Comparison of ENCODE assay signal across 28 cellular contexts in the genomic region with DNA sequence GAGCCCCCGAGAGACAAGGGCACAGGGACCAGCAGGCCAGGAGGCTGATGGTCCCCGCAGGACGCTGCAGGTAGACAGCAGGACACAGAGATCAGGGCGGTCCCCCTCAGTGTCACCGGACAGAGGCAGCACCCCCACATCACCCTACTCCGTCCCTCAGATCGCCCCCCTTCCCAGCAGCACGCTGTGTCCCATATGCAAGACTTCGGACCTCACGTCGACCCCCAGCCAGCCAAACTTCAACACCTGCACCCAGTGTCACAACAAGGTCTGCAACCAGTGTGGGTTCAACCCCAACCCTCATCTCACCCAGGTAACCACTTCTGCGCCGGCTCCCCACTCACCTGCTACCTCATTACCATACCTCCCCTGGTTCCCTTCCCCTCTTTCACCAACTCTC.
"Had no signal": no experiment of that assay in that cellular context is flagged by ENCODE, and none has a peak within 500 bp of the region (broad histone marks: within the 10 kb centered on the region; RNA-seq: fewer than 3 reads in every experiment).

No MANE protein-coding gene starts in this region.

- H3K27me3 Mint-ChIP-seq: stimulated activated naive CD8-positive, alpha-beta T cell treated with anti-CD3 and anti-CD28 coated beads, Interleukin-15, Interleukin-2, amounts not matched to agents 100 ng/mL and 50 ng/mL, for 24 hours had no signal

- H3K4me3 Mint-ChIP-seq: naive thymus-derived CD8-positive, alpha-beta T cell; natural killer cell treated with Interleukin-12 subunit alpha and Interleukin-12 subunit beta and Interleukin-15 and Interleukin-18, amount 100 ng/mL, for 72 hours; nephron progenitor cell; neural progenitor cell; stimulated activated effector memory CD8-positive, alpha-beta T cell treated with anti-CD3 and anti-CD28 coated beads, Interleukin-12 subunit alpha, Interleukin-12 subunit beta, amount 100 ng/mL, for 72 hours; stimulated activated naive B cell treated with anti-CD40 and anti-IgM and Interleukin-4, amounts not matched to agents 10 μg/mL and 1 μg/mL and 100 μg/mL, for 72 hours; stimulated activated naive CD8-positive, alpha-beta T cell treated with anti-CD3 and anti-CD28 coated beads, Interleukin-15, Interleukin-2, amounts not matched to agents 100 ng/mL and 50 ng/mL, for 24 hours had no signal

- DNase-seq: naive thymus-derived CD8-positive, alpha-beta T cell; nephron progenitor cell; nucleus accumbens; ovary; psoas muscle; right cardiac atrium; right lobe of liver; sigmoid colon; small intestine; stimulated activated CD4-positive, alpha-beta T cell treated with anti-CD3 and anti-CD28 coated beads, Interleukin-15, amount 100 ng/mL, for 24 hours; stimulated activated CD4-positive, alpha-beta T cell treated with anti-CD3 and anti-CD28 coated beads, Interleukin-2, amount 100 ng/mL, for 24 hours; stimulated activated CD4-positive, alpha-beta T cell treated with anti-CD3 and anti-CD28 coated beads, Interleukin-2, amount 100 ng/mL, for 48 hours; stimulated activated CD4-positive, alpha-beta T cell treated with anti-CD3 and anti-CD28 coated beads, Interleukin-4, amount 100 ng/mL, for 24 hours; stimulated activated naive B cell treated with anti-CD40 and anti-IgM and Interleukin-4, amounts not matched to agents 10 μg/mL and 1 μg/mL and 100 μg/mL, for 72 hours; stimulated activated naive CD4-positive, alpha-beta T cell treated with Interleukin-2 at 50 U/mL for 16 hours; stomach; thyroid gland; upper lobe of left lung had no signal

- H3K27ac Mint-ChIP-seq: natural killer cell treated with Interleukin-12 subunit alpha and Interleukin-12 subunit beta and Interleukin-15 and Interleukin-18, amount 100 ng/mL, for 72 hours; nephron progenitor cell; neural progenitor cell; progenitor cell of endocrine pancreas; stimulated activated effector memory CD8-positive, alpha-beta T cell treated with anti-CD3 and anti-CD28 coated beads, Interleukin-12 subunit alpha, Interleukin-12 subunit beta, amount 100 ng/mL, for 72 hours; stimulated activated naive B cell treated with anti-CD40 and anti-IgM and Interleukin-4, amounts not matched to agents 10 μg/mL and 1 μg/mL and 100 μg/mL, for 72 hours; stimulated activated naive CD8-positive, alpha-beta T cell treated with anti-CD3 and anti-CD28 coated beads, Interleukin-15, Interleukin-2, amounts not matched to agents 100 ng/mL and 50 ng/mL, for 24 hours had no signal

- H3K9me3 Mint-ChIP-seq: naive thymus-derived CD8-positive, alpha-beta T cell; natural killer cell treated with Interleukin-12 subunit alpha and Interleukin-12 subunit beta and Interleukin-15 and Interleukin-18, amount 100 ng/mL, for 72 hours; nephron progenitor cell; neural progenitor cell; stimulated activated effector memory CD8-positive, alpha-beta T cell treated with anti-CD3 and anti-CD28 coated beads, Interleukin-12 subunit alpha, Interleukin-12 subunit beta, amount 100 ng/mL, for 72 hours; stimulated activated naive B cell treated with anti-CD40 and anti-IgM and Interleukin-4, amounts not matched to agents 10 μg/mL and 1 μg/mL and 100 μg/mL, for 72 hours; stimulated activated naive CD8-positive, alpha-beta T cell treated with anti-CD3 and anti-CD28 coated beads, Interleukin-15, Interleukin-2, amounts not matched to agents 100 ng/mL and 50 ng/mL, for 24 hours had no signal

- ATAC-seq: naive thymus-derived CD8-positive, alpha-beta T cell; natural killer cell treated with Interleukin-12 subunit alpha and Interleukin-12 subunit beta and Interleukin-15 and Interleukin-18, amount 100 ng/mL, for 72 hours; psoas muscle; right cardiac atrium; right lobe of liver; stimulated activated effector memory CD8-positive, alpha-beta T cell treated with anti-CD3 and anti-CD28 coated beads, Interleukin-12 subunit alpha, Interleukin-12 subunit beta, amount 100 ng/mL, for 72 hours; stimulated activated naive B cell treated with anti-CD40 and anti-IgM and Interleukin-4, amounts not matched to agents 10 μg/mL and 1 μg/mL and 100 μg/mL, for 72 hours had no signal

- H3K9me3 ChIP-seq: neutrophil, ovary, psoas muscle, right lobe of liver, sigmoid colon, stomach, thoracic aorta, thyroid gland, tibial nerve, upper lobe of left lung, vagina had no signal

- H3K4me2 ChIP-seq: neural progenitor cell had no signal

- H3K36me3 Mint-ChIP-seq: natural killer cell treated with Interleukin-12 subunit alpha and Interleukin-12 subunit beta and Interleukin-15 and Interleukin-18, amount 100 ng/mL, for 72 hours; stimulated activated effector memory CD8-positive, alpha-beta T cell treated with anti-CD3 and anti-CD28 coated beads, Interleukin-12 subunit alpha, Interleukin-12 subunit beta, amount 100 ng/mL, for 72 hours; stimulated activated naive B cell treated with anti-CD40 and anti-IgM and Interleukin-4, amounts not matched to agents 10 μg/mL and 1 μg/mL and 100 μg/mL, for 72 hours had no signal

- H2AFZ ChIP-seq: neural progenitor cell, parathyroid adenoma had no signal

- H3K4me3 ChIP-seq: neural progenitor cell, ovary, psoas muscle, right lobe of liver, sigmoid colon, stomach, thoracic aorta, thyroid gland, tibial nerve, upper lobe of left lung, vagina had no signal

- H3K27me3 ChIP-seq: neural progenitor cell, neutrophil, ovary, right lobe of liver, sigmoid colon, stomach, thyroid gland, tibial nerve, upper lobe of left lung, vagina had no signal

- H3K27ac ChIP-seq: neural progenitor cell, neutrophil, ovary, parathyroid adenoma, psoas muscle, right lobe of liver, sigmoid colon, stomach, thoracic aorta, thyroid gland, tibial nerve, upper lobe of left lung, vagina had no signal

- H3K36me3 ChIP-seq: neural progenitor cell, neutrophil, ovary, right lobe of liver, sigmoid colon, thoracic aorta, thyroid gland, upper lobe of left lung, vagina had no signal

- H3K4me1 ChIP-seq: neural progenitor cell, psoas muscle, right lobe of liver, sigmoid colon, stomach, thyroid gland, tibial nerve, upper lobe of left lung, vagina had no signal

- H3K4me1 Mint-ChIP-seq: neural progenitor cell had no signal
